2 cellular contexts compared by ENCODE assay signal in genomic region chr20:21087862-21088540, GRCh38.
TF ChIP-seq lines count a peak whose summit lies in the region.

No MANE protein-coding gene starts in this region.

TF ChIP-seq in GM23338, 12 proteins besides CTCF, POLR2A, EP300 and RAD21:
- TF ChIP-seq EZH2phosphoT487 (IDR thresholded peaks at IDR 0.05; ENCODE audit: unreplicated experiment) (no peak), ETS1 (IDR thresholded peaks at IDR 0.05) (no peak), STAT1 (IDR thresholded peaks at IDR 0.05; ENCODE audit: unreplicated experiment) (no peak), JUNB (IDR thresholded peaks at IDR 0.05; ENCODE audit: unreplicated experiment) (no peak), ZNF331 (CRISPR knock-in tag; IDR thresholded peaks at IDR 0.05; ENCODE audit: low read depth) (no peak), ZNF114 (CRISPR knock-in tag; IDR thresholded peaks at IDR 0.05) (no peak), POLR2AphosphoS5 (IDR thresholded peaks at IDR 0.05; ENCODE audit: low read depth) (no peak), NANOG (IDR thresholded peaks at IDR 0.05; ENCODE audit: borderline replicate concordance) (no peak), ZNF462 (CRISPR knock-in tag; IDR thresholded peaks at IDR 0.05) (no peak), CREB1 (CRISPR knock-in tag; IDR thresholded peaks at IDR 0.05; ENCODE audit: low read depth) (no peak), EZH2 (IDR thresholded peaks at IDR 0.05; ENCODE audit: low read depth, unreplicated experiment) (no peak)

TF ChIP-seq in K562, 482 proteins besides CTCF, POLR2A, EP300 and RAD21:
- TF ChIP-seq EGR1 (conservative IDR thresholded peaks at IDR 0.05) (no peak), ARID1B (IDR thresholded peaks at IDR 0.05) (peak; percentile 54), TFE3 (CRISPR knock-in tag; IDR thresholded peaks at IDR 0.05) (peak; percentile 81), NFE2 (IDR thresholded peaks at IDR 0.05; ENCODE audit: low read depth) (peak; percentile 75), CREM (IDR thresholded peaks at IDR 0.05; ENCODE audit: low read depth) (0 out of 2 replicates have a peak, but pooled peaks have one; percentile 25), SLC30A9 (CRISPR knock-in tag; IDR thresholded peaks at IDR 0.05) (no peak), NFE2L1 (tag; IDR thresholded peaks at IDR 0.05; ENCODE audit: borderline replicate concordance, low read depth) (peak; percentile 30; the same call in 1 of the 2 replicates), ZNF311 (CRISPR knock-in tag; IDR thresholded peaks at IDR 0.05) (no peak), ZNF316 (IDR thresholded peaks at IDR 0.05) (peak; percentile 37), ZNF668 (CRISPR knock-in tag; IDR thresholded peaks at IDR 0.05) (no peak), ZEB2 (IDR thresholded peaks at IDR 0.05) (peak; percentile 58; the same call in 1 of the 2 replicates), TOE1 (IDR thresholded peaks at IDR 0.05; ENCODE audit: borderline replicate concordance) (peak; percentile 53; the same call in 1 of the 2 replicates), TOE1 (CRISPR knock-in tag; IDR thresholded peaks at IDR 0.05; ENCODE audit: borderline replicate concordance, low read depth) (no peak), C11orf30 (IDR thresholded peaks at IDR 0.05; ENCODE audit: low read depth) (peak; percentile 50; the same call in 1 of the 2 replicates), DPF2 (IDR thresholded peaks at IDR 0.05) (0 out of 2 replicates have a peak, but pooled peaks have one; percentile 29), CBFA2T2 (conservative IDR thresholded peaks at IDR 0.05) (0 out of 2 replicates have a peak, but pooled peaks have one; percentile 9), FOXK1 (CRISPR knock-in tag; IDR thresholded peaks at IDR 0.05; ENCODE audit: borderline replicate concordance) (no peak), L3MBTL2 (IDR thresholded peaks at IDR 0.05) (0 out of 2 replicates have a peak, but pooled peaks have one; percentile 13), USF2 (CRISPR knock-in tag; IDR thresholded peaks at IDR 0.05) (peak; percentile 49), MAFG (tag; conservative IDR thresholded peaks at IDR 0.05) (peak; percentile 70), CTBP1 (IDR thresholded peaks at IDR 0.05; ENCODE audit: borderline replicate concordance) (peak; percentile 27; the same call in 1 of the 2 replicates), ZC3H8 (IDR thresholded peaks at IDR 0.05) (no peak), CBFA2T3 (IDR thresholded peaks at IDR 0.05) (peak; percentile 41), CCNT2 (IDR thresholded peaks at IDR 0.05; ENCODE audit: borderline replicate concordance, extremely low read depth, insufficient read length, low read depth, low read length) (no peak), MEF2D (tag; conservative IDR thresholded peaks at IDR 0.05; ENCODE audit: low read depth) (no peak)
